ENCODE assay signal across 33 cellular contexts in the genomic region with DNA sequence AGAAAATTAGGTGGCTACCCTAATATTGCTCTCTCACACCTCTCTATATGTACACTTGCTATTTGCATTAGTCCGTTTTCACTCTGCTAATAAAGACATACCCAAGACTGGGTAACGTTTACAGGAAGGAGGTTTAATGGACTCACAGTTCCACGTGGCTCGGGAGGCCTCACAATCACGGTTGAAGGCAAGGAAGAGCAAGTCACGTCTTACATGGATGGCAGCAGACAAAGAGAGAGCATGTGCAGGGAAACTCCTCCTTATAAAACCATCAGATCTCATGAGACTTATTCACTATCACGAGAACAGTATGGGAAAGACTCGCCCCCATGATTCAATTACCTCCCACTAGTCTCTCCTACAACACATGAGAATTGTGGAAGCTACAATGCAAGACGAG.
"Had no signal": no experiment of that assay in that cellular context is flagged by ENCODE, and none has a peak within 500 bp of the region (broad histone marks: within the 10 kb centered on the region; RNA-seq: fewer than 3 reads in every experiment).

No MANE protein-coding gene starts in this region.

- H3K9me3 ChIP-seq: adrenal gland, body of pancreas, breast epithelium had no signal

- ATAC-seq: activated naive CD4-positive, alpha-beta T cell treated with anti-CD3 and anti-CD28 coated beads, Interleukin-2, amount 50 U/mL, for 72 hours; activated naive CD8-positive, alpha-beta T cell treated with anti-CD3 and anti-CD28 coated beads, Interleukin-2, amount 50 U/mL, for 24 hours; activated T-cell treated with anti-CD3 and anti-CD28 coated beads, Interleukin-2, amount 50 U/mL, for 4 hours; activated T-cell treated with anti-CD3 and anti-CD28 coated beads, Interleukin-2, amount 50 U/mL, for 72 hours; activated T-helper 17 cell treated with anti-CD3 and anti-CD28 coated beads, Interleukin-2, amount 50 U/mL, for 72 hours; body of pancreas had no signal

- H3K27ac ChIP-seq: adrenal gland, ascending aorta, body of pancreas, brain microvascular endothelial cell, breast epithelium, cardiac muscle cell had no signal

- H3K4me3 ChIP-seq: adrenal gland, ascending aorta, body of pancreas, breast epithelium, cardiac muscle cell had no signal

- H3K27me3 ChIP-seq: adrenal gland, ascending aorta, body of pancreas, brain microvascular endothelial cell, breast epithelium, cardiac muscle cell had no signal

- H3K36me3 ChIP-seq: adrenal gland, brain microvascular endothelial cell, breast epithelium had no signal

- FAIRE-seq: astrocyte, bronchial epithelial cell had no signal

- H3K4me1 ChIP-seq: adrenal gland, ascending aorta, body of pancreas, breast epithelium had no signal

- DNase-seq: activated effector memory CD4-positive, alpha-beta T cell treated with anti-CD3 and anti-CD28 coated beads, Interleukin-2, amount 50 U/mL, for 16 hours; activated effector memory CD4-positive, alpha-beta T cell treated with Interleukin-2 at 50 U/mL for 16 hours; activated gamma-delta T cell; activated gamma-delta T cell treated with Interleukin-2 at 50 U/mL for 16 hours; activated naive CD4-positive, alpha-beta T cell; activated naive CD4-positive, alpha-beta T cell treated with anti-CD3 and anti-CD28 coated beads for 36 hours; activated naive CD4-positive, alpha-beta T cell treated with anti-CD3 and anti-CD28 coated beads, Interleukin-2, amount 10 ng/mL, durations not matched to agents 7 days and 5 days; activated naive CD4-positive, alpha-beta T cell treated with anti-CD3 and anti-CD28 coated beads, Interleukin-2, amount 50 U/mL, for 16 hours; activated naive CD4-positive, alpha-beta T cell treated with Interleukin-2 at 50 U/mL for 16 hours; activated naive CD8-positive, alpha-beta T cell treated with anti-CD3 and anti-CD28 coated beads for 36 hours; activated naive CD8-positive, alpha-beta T cell treated with anti-CD3 and anti-CD28 coated beads, Interleukin-2, amount 10 ng/mL, durations not matched to agents 7 days and 5 days; activated naive CD8-positive, alpha-beta T cell treated with anti-CD3 and anti-CD28 coated beads, Interleukin-2, amount 50 U/mL, for 24 hours; activated T-cell treated with anti-CD3 and anti-CD28 coated beads, Interleukin-2, amount 50 U/mL, for 24 hours; activated T-cell treated with anti-CD3 and anti-CD28 coated beads, Interleukin-2, amount 50 U/mL, for 4 hours; activated T-cell treated with anti-CD3 and anti-CD28 coated beads, Interleukin-2, amount 50 U/mL, for 48 hours; activated T-cell treated with anti-CD3 and anti-CD28 coated beads, Interleukin-2, amount 50 U/mL, for 72 hours; adrenal gland; amniotic stem cell; amygdala; anterior cingulate cortex; aorta; body of pancreas; brain microvascular endothelial cell; caudate nucleus; central memory CD4-positive, alpha-beta T cell; cerebellar nuclear complex had no signal
